ENCODE assay signal across 17 cellular contexts in the genomic region with DNA sequence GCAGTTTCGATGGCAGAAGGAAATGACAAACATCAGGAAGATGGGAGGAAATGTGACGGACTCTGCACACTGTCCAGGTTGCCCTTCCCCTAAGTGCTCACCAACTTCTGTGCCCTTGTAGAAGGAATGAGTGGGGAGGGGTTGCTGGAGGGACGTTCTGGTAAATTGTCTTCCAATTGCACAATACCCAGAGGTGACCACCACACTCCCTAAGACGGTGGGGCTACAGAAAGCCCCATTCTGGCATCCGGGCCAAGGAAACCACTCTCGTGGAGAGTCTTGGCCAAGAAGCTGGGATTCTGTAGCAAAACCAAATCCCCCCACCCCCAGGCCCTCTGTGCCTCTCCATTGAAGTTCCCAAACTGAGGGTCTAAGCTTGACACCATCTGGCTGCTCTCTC.
"Had no signal": no experiment of that assay in that cellular context is flagged by ENCODE, and none has a peak within 500 bp of the region (broad histone marks: within the 10 kb centered on the region; RNA-seq: fewer than 3 reads in every experiment).

No MANE protein-coding gene starts in this region.

- H3K9me3 Mint-ChIP-seq: activated naive CD4-positive, alpha-beta T cell treated with anti-CD3 and anti-CD28 coated beads, Interleukin-2, amount 50 U/mL, for 72 hours; activated T-cell treated with anti-CD3 and anti-CD28 coated beads, Interleukin-2, amount 50 U/mL, for 24 hours; natural killer cell treated with Interleukin-12 subunit alpha and Interleukin-12 subunit beta and Interleukin-15 and Interleukin-18, amount 100 ng/mL, for 72 hours; T-helper 2 cell treated with Interferon-gamma antibody and Interleukin-4, amounts not matched to agents 5 μg/mL and 100 μg/mL, for 36 hours had no signal

- H3K27ac ChIP-seq: thoracic aorta had no signal

- H3K4me3 Mint-ChIP-seq: activated CD8-positive, alpha-beta memory T cell treated with anti-CD3 and anti-CD28 coated beads, Interleukin-2, amount 10 ng/mL, durations not matched to agents 7 days and 5 days; activated T-cell treated with anti-CD3 and anti-CD28 coated beads, Interleukin-2, amount 50 U/mL, for 24 hours; T-helper 2 cell treated with Interferon-gamma antibody and Interleukin-4, amounts not matched to agents 5 μg/mL and 100 μg/mL, for 36 hours had no signal

- H3K27ac Mint-ChIP-seq: activated CD8-positive, alpha-beta memory T cell treated with anti-CD3 and anti-CD28 coated beads, Interleukin-2, amount 10 ng/mL, durations not matched to agents 7 days and 5 days; activated naive CD4-positive, alpha-beta T cell treated with anti-CD3 and anti-CD28 coated beads, Interleukin-2, amount 50 U/mL, for 72 hours; natural killer cell treated with Interleukin-12 subunit alpha and Interleukin-12 subunit beta and Interleukin-15 and Interleukin-18, amount 100 ng/mL, for 72 hours; T-helper 2 cell treated with Interferon-gamma antibody and Interleukin-4, amounts not matched to agents 5 μg/mL and 100 μg/mL, for 36 hours had no signal

- DNase-seq: activated CD4-positive, alpha-beta T cell treated with anti-CD3 and anti-CD28 coated beads, Interleukin-2, amount 50 U/mL, for 48 hours; activated CD8-positive, alpha-beta memory T cell treated with anti-CD3 and anti-CD28 coated beads, Interleukin-2, amount 10 ng/mL, durations not matched to agents 7 days and 5 days; activated effector memory CD4-positive, alpha-beta T cell treated with Interleukin-2 at 50 U/mL for 16 hours; activated T-cell treated with anti-CD3 and anti-CD28 coated beads, Interleukin-2, amount 50 U/mL, for 24 hours; amniotic stem cell; body of pancreas; glutamatergic neuron; mesenchymal stem cell; nucleus accumbens; stimulated activated CD4-positive, alpha-beta T cell treated with anti-CD3 and anti-CD28 coated beads, Interleukin-2, amount 100 ng/mL, for 48 hours; stimulated activated naive CD8-positive, alpha-beta T cell treated with anti-CD3 and anti-CD28 coated beads, Interleukin-15, Interleukin-2, amounts not matched to agents 100 U/mL and 50 U/mL, for 24 hours had no signal

- H3K27me3 ChIP-seq: body of pancreas had no signal

- H3K36me3 Mint-ChIP-seq: activated CD8-positive, alpha-beta memory T cell treated with anti-CD3 and anti-CD28 coated beads, Interleukin-2, amount 10 ng/mL, durations not matched to agents 7 days and 5 days; activated naive CD4-positive, alpha-beta T cell treated with anti-CD3 and anti-CD28 coated beads, Interleukin-2, amount 50 U/mL, for 72 hours; natural killer cell treated with Interleukin-12 subunit alpha and Interleukin-12 subunit beta and Interleukin-15 and Interleukin-18, amount 100 ng/mL, for 72 hours had no signal

- H3K9me3 ChIP-seq: body of pancreas, thoracic aorta had no signal

- H3K27me3 Mint-ChIP-seq: activated CD8-positive, alpha-beta memory T cell treated with anti-CD3 and anti-CD28 coated beads, Interleukin-2, amount 10 ng/mL, durations not matched to agents 7 days and 5 days; activated T-cell treated with anti-CD3 and anti-CD28 coated beads, Interleukin-2, amount 50 U/mL, for 24 hours; natural killer cell treated with Interleukin-12 subunit alpha and Interleukin-12 subunit beta and Interleukin-15 and Interleukin-18, amount 100 ng/mL, for 72 hours had no signal

- H3K4me3 ChIP-seq: body of pancreas, thoracic aorta had no signal

- ATAC-seq: activated CD4-positive, CD25-positive, alpha-beta regulatory T cell treated with anti-CD3 and anti-CD28 coated beads, Interleukin-2, amount 50 U/mL, for 24 hours; activated CD8-positive, alpha-beta memory T cell treated with anti-CD3 and anti-CD28 coated beads, Interleukin-2, amount 10 ng/mL, durations not matched to agents 7 days and 5 days; activated naive CD4-positive, alpha-beta T cell treated with anti-CD3 and anti-CD28 coated beads, Interleukin-2, amount 50 U/mL, for 72 hours; body of pancreas; sciatic nerve had no signal
